ENCODE assay signal across 8 cellular contexts in genomic region chr1:2227341-2228156, GRCh38. TPM values are rescaled to one million over a fixed set of nuclear protein-coding genes. Genes with fewer than 3 reads are reported as not detected.
DNase-seq lines count a peak whose midpoint lies in the region; ATAC-seq and TF ChIP-seq lines count a peak whose summit lies in the region.

No MANE protein-coding gene starts in this region.

- H2AFZ ChIP-seq in PC-3 (ENCODE audit: low read length) = peak overlapping the region; percentile 92

- H3K9ac ChIP-seq in PC-3 (ENCODE audit: low read length) (peak overlapping the region; percentile 93), mucosa of stomach (ENCODE audit: low read length) (peak overlapping the region; percentile 80)

- peak; percentile 82 for ATAC-seq in GM21619 (IDR thresholded peaks at IDR 0.05; ENCODE audit: unreplicated experiment)
- peak; percentile 85 for ATAC-seq in PC-3

- peaks cover 45% of the 10 kb centered on the region for H3K79me2 ChIP-seq in PC-3 (ENCODE audit: low read length)

- peak; percentile 79 for TF ChIP-seq POLR2A in erythroblast (IDR thresholded peaks at IDR 0.05; ENCODE audit: low read length)

- peak overlapping the region in 1 of 3 donors; percentile 85 for H3K27ac Mint-ChIP-seq in IgD-negative memory B cell
- H3K27ac Mint-ChIP-seq in activated T-cell treated with anti-CD3 and anti-CD28 coated beads, Interleukin-2, amount 50 U/mL, for 24 hours = peak overlapping the region; percentile 66

- DNase-seq in DMS53 (lab: John Stamatoyannopoulos, UW) = peak; percentile 98
- peak; percentile 99 for DNase-seq in PC-3
- peak; percentile 98 for DNase-seq in activated T-cell treated with anti-CD3 and anti-CD28 coated beads, Interleukin-2, amount 50 U/mL, for 24 hours
- peak; percentile 97 to 99 for DNase-seq in erythroblast (lab: John Stamatoyannopoulos, UW)
- peak; percentile 67 to 84 for DNase-seq in stimulated activated CD8-positive, alpha-beta memory T cell treated with anti-CD3 and anti-CD28 coated beads, Interleukin-4, amount 100 ng/mL, for 4 hours (ENCODE audit: low read depth in 2 of 2, low spot score in 1 of 2)

- no peaks in the 10 kb centered on the region for H3K9me3 Mint-ChIP-seq in IgD-negative memory B cell
- no peaks in the 10 kb centered on the region for H3K9me3 Mint-ChIP-seq in activated T-cell treated with anti-CD3 and anti-CD28 coated beads, Interleukin-2, amount 50 U/mL, for 24 hours

- peaks cover 20% of the 10 kb centered on the region for H3K4me1 ChIP-seq in PC-3 (ENCODE audit: insufficient read depth, low read length)
- peaks cover 38% of the 10 kb centered on the region for H3K4me1 ChIP-seq in mucosa of stomach (ENCODE audit: control insufficient read depth, insufficient read depth, low read length)

- peak overlapping the region; percentile 66 to 86 (median 80) for H3K4me3 Mint-ChIP-seq in IgD-negative memory B cell
- peak overlapping the region; percentile 60 for H3K4me3 Mint-ChIP-seq in activated T-cell treated with anti-CD3 and anti-CD28 coated beads, Interleukin-2, amount 50 U/mL, for 24 hours

- intact Hi-C loops in PC-3 (cut with micrococcal nuclease) = loop anchor here (1.0 kb wide), 1 partner anchor 15 kb away; no protein-coding TSS in a partner anchor

- H3K36me3 Mint-ChIP-seq in IgD-negative memory B cell = no peaks in the 10 kb centered on the region
- H3K36me3 Mint-ChIP-seq in activated T-cell treated with anti-CD3 and anti-CD28 coated beads, Interleukin-2, amount 50 U/mL, for 24 hours (ENCODE audit: low read depth) = peaks cover 32% of the 10 kb centered on the region

- peak overlapping the region; percentile 60 for H3K27ac ChIP-seq in PC-3 (ENCODE audit: low read length)

- H3K27me3 Mint-ChIP-seq in IgD-negative memory B cell = no peaks in the 10 kb centered on the region
- peaks cover 3% of the 10 kb centered on the region for H3K27me3 Mint-ChIP-seq in activated T-cell treated with anti-CD3 and anti-CD28 coated beads, Interleukin-2, amount 50 U/mL, for 24 hours

- H3K4me3 ChIP-seq in PC-3 (ENCODE audit: low read length) (peak overlapping the region; percentile 79), mucosa of stomach (ENCODE audit: low read length) (no peak overlapping the region)

- no peak for TF ChIP-seq CTCF in PC-3 (conservative IDR thresholded peaks at IDR 0.05; ENCODE audit: low read depth, low read length)

- POLR2A ChIA-PET in PC-3 (lab: Charles Lee; ENCODE audit: unreplicated experiment) = interaction anchor here (0.5 to 1.0 kb wide), 7 partner anchors 27 to 358 kb away, joined by 3 to 34 read pairs (median 7); partner anchors contain the start of genes FAAP20, MORN1 and RER1

- H3F3A ChIP-seq in PC-3 (ENCODE audit: low read length, unreplicated experiment) = no peaks in the 10 kb centered on the region

- peaks cover 14 to 28% (median 22%) of the 10 kb centered on the region in 3 donors for H3K4me1 Mint-ChIP-seq in IgD-negative memory B cell
- H3K4me1 Mint-ChIP-seq in activated T-cell treated with anti-CD3 and anti-CD28 coated beads, Interleukin-2, amount 50 U/mL, for 24 hours (ENCODE audit: low read depth) = peaks cover 22% of the 10 kb centered on the region

- CTCF ChIA-PET in PC-3 (lab: Charles Lee) = interaction anchor here (1.0 kb wide), 1 partner anchor 33 kb away, joined by 4 read pairs; the partner anchor contains the start of gene FAAP20

- no peaks in the 10 kb centered on the region for H3K9me3 ChIP-seq in PC-3 (ENCODE audit: low read length)
- H3K9me3 ChIP-seq in mucosa of stomach (ENCODE audit: control insufficient read depth, low read length) = no peaks in the 10 kb centered on the region

- no peaks in the 10 kb centered on the region for H3K36me3 ChIP-seq in PC-3 (ENCODE audit: low read depth, low read length)
- H3K36me3 ChIP-seq in mucosa of stomach (ENCODE audit: control insufficient read depth, insufficient read depth, low read length) = no peaks in the 10 kb centered on the region

- no peaks in the 10 kb centered on the region for H3K9me2 ChIP-seq in PC-3 (replicated peaks; ENCODE audit: low read length)

- peak overlapping the region; percentile 97 for H3K4me2 ChIP-seq in PC-3 (ENCODE audit: low read length)

- no peaks in the 10 kb centered on the region for H3K27me3 ChIP-seq in PC-3 (ENCODE audit: low read length)
- peaks cover 2% of the 10 kb centered on the region for H3K27me3 ChIP-seq in mucosa of stomach (ENCODE audit: control insufficient read depth, insufficient read depth, low read length)

- BruUV-seq in PC-3 (replicated peaks; lab: Mats Ljungman, UMichigan) = no TSS peak

- H4K20me1 ChIP-seq in PC-3 (ENCODE audit: low read length) = peaks cover 38% of the 10 kb centered on the region

RNA-seq across cellular contexts. Expression of gene SKI, which starts 0.6 kb away (rescaled TPM):
- 0.78 TPM for polyA plus RNA-seq in IgD-negative memory B cell
- 28.3 and 61.7 TPM in 2 replicates for total RNA-seq in PC-3 (2014; rRNA removed)

RNA-seq across cellular contexts. Expression of gene FAAP20, which starts 33.0 kb away (rescaled TPM):
- polyA plus RNA-seq in IgD-negative memory B cell = 78.2 TPM
- total RNA-seq in PC-3 (2014; rRNA removed) = 114 and 148 TPM in 2 replicates
